1 cellular context compared by ENCODE assay signal in the genomic region with DNA sequence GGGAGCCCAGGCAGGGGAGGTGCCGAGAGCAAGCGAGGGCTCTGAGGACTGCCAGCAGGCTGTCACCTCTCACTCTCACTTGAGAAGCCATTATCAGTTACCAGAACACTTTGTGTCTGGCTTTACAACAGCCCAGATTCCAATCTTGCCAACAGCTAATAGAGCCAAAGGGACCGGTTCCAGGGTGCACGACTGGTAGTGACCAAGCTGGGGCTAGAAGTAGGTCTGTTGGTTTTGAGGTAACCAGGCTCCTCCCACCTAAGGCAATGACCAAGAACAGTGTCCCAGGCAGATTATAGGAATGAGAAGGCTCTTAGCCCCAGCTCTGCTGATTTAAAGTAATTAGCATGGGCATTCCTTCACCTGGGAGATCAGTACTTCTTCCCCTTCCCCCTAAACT.
TF ChIP-seq lines count a peak whose summit lies in the region.

No MANE protein-coding gene starts in this region.

TF ChIP-seq in K562, 482 proteins besides CTCF, POLR2A, EP300 and RAD21 (continued from another document):
- TF ChIP-seq, protein P1, sequence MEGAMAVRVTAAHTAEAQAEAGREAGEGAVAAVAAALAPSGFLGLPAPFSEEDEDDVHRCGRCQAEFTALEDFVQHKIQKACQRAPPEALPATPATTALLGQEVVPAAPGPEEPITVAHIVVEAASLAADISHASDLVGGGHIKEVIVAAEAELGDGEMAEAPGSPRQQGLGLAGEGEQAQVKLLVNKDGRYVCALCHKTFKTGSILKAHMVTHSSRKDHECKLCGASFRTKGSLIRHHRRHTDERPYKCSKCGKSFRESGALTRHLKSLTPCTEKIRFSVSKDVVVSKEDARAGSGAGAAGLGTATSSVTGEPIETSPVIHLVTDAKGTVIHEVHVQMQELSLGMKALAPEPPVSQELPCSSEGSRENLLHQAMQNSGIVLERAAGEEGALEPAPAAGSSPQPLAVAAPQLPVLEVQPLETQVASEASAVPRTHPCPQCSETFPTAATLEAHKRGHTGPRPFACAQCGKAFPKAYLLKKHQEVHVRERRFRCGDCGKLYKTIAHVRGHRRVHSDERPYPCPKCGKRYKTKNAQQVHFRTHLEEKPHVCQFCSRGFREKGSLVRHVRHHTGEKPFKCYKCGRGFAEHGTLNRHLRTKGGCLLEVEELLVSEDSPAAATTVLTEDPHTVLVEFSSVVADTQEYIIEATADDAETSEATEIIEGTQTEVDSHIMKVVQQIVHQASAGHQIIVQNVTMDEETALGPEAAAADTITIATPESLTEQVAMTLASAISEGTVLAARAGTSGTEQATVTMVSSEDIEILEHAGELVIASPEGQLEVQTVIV (CRISPR knock-in tag; IDR thresholded peaks at IDR 0.05; ENCODE audit: borderline replicate concordance) = no peak
- TF ChIP-seq ELF4 (CRISPR knock-in tag; IDR thresholded peaks at IDR 0.05) (no peak), HEY1 (CRISPR knock-in tag; IDR thresholded peaks at IDR 0.05; ENCODE audit: borderline replicate concordance) (no peak), PTBP1 (IDR thresholded peaks at IDR 0.05; ENCODE audit: low read depth, low read length) (no peak), KDM1A (IDR thresholded peaks at IDR 0.05) (no peak)
- TF ChIP-seq, protein P2, sequence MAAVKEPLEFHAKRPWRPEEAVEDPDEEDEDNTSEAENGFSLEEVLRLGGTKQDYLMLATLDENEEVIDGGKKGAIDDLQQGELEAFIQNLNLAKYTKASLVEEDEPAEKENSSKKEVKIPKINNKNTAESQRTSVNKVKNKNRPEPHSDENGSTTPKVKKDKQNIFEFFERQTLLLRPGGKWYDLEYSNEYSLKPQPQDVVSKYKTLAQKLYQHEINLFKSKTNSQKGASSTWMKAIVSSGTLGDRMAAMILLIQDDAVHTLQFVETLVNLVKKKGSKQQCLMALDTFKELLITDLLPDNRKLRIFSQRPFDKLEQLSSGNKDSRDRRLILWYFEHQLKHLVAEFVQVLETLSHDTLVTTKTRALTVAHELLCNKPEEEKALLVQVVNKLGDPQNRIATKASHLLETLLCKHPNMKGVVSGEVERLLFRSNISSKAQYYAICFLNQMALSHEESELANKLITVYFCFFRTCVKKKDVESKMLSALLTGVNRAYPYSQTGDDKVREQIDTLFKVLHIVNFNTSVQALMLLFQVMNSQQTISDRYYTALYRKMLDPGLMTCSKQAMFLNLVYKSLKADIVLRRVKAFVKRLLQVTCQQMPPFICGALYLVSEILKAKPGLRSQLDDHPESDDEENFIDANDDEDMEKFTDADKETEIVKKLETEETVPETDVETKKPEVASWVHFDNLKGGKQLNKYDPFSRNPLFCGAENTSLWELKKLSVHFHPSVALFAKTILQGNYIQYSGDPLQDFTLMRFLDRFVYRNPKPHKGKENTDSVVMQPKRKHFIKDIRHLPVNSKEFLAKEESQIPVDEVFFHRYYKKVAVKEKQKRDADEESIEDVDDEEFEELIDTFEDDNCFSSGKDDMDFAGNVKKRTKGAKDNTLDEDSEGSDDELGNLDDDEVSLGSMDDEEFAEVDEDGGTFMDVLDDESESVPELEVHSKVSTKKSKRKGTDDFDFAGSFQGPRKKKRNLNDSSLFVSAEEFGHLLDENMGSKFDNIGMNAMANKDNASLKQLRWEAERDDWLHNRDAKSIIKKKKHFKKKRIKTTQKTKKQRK (IDR thresholded peaks at IDR 0.05; ENCODE audit: borderline replicate concordance, low read depth, low read length) = no peak
- TF ChIP-seq, protein P3, sequence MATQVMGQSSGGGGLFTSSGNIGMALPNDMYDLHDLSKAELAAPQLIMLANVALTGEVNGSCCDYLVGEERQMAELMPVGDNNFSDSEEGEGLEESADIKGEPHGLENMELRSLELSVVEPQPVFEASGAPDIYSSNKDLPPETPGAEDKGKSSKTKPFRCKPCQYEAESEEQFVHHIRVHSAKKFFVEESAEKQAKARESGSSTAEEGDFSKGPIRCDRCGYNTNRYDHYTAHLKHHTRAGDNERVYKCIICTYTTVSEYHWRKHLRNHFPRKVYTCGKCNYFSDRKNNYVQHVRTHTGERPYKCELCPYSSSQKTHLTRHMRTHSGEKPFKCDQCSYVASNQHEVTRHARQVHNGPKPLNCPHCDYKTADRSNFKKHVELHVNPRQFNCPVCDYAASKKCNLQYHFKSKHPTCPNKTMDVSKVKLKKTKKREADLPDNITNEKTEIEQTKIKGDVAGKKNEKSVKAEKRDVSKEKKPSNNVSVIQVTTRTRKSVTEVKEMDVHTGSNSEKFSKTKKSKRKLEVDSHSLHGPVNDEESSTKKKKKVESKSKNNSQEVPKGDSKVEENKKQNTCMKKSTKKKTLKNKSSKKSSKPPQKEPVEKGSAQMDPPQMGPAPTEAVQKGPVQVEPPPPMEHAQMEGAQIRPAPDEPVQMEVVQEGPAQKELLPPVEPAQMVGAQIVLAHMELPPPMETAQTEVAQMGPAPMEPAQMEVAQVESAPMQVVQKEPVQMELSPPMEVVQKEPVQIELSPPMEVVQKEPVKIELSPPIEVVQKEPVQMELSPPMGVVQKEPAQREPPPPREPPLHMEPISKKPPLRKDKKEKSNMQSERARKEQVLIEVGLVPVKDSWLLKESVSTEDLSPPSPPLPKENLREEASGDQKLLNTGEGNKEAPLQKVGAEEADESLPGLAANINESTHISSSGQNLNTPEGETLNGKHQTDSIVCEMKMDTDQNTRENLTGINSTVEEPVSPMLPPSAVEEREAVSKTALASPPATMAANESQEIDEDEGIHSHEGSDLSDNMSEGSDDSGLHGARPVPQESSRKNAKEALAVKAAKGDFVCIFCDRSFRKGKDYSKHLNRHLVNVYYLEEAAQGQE (CRISPR knock-in tag; IDR thresholded peaks at IDR 0.05; ENCODE audit: low read depth) = no peak
- TF ChIP-seq, protein P4, sequence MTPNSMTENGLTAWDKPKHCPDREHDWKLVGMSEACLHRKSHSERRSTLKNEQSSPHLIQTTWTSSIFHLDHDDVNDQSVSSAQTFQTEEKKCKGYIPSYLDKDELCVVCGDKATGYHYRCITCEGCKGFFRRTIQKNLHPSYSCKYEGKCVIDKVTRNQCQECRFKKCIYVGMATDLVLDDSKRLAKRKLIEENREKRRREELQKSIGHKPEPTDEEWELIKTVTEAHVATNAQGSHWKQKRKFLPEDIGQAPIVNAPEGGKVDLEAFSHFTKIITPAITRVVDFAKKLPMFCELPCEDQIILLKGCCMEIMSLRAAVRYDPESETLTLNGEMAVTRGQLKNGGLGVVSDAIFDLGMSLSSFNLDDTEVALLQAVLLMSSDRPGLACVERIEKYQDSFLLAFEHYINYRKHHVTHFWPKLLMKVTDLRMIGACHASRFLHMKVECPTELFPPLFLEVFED (CRISPR knock-in tag; conservative IDR thresholded peaks at IDR 0.05) = no peak
